ENCODE assay signal across 21 cellular contexts in the genomic region with DNA sequence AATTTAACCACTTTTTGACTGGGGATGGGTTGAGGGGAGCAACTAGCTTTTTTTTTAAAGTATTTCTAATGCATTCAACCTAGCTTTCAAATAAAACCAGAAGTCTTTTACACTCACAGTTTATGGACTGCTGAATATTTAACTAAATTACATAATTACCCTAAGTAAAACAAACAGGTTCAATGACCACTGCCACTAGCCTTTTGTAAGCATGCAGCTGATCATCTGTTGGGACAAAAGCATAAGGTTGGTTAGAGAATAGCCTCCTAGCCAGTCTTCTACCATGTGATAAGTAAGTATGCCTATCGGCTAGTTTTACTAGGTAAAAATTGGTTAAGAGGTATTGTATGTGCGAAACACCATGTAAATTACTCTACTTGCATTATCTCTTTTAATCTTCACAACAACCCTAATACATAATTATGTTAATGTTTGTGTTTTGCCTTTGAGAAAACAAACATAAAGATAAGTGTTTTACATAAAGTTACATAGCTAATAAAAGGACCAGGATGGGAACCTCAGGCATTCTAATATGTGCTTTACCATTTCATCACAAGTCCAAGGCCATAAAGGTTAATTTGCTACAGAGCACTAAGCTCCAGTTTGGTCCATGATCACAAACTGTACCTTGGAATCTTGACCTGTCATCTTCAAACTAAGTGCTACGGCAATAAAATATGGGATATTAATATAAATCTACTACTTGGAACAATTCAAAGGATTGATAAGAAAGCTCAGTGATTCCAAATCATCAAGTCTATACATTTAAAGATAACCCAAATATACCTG.
"Had no signal": no experiment of that assay in that cellular context is flagged by ENCODE, and none has a peak within 500 bp of the region (broad histone marks: within the 10 kb centered on the region; RNA-seq: fewer than 3 reads in every experiment).

No MANE protein-coding gene starts in this region.

- ATAC-seq: activated CD8-positive, alpha-beta T cell treated with anti-CD3 and anti-CD28 coated beads for 36 hours; SK-N-SH treated with all-trans-retinoic acid at 6 μM for 48 hours had no signal

- H3K4me3 ChIP-seq: SJSA1 had no signal

- H3K9me3 Mint-ChIP-seq: activated CD8-positive, alpha-beta T cell treated with anti-CD3 and anti-CD28 coated beads for 36 hours; activated naive CD4-positive, alpha-beta T cell treated with anti-CD3 and anti-CD28 coated beads, Interleukin-2, amount 10 ng/mL, durations not matched to agents 7 days and 5 days; activated naive CD8-positive, alpha-beta T cell treated with anti-CD3 and anti-CD28 coated beads for 36 hours; activated T-cell treated with anti-CD3 and anti-CD28 coated beads, Interleukin-2, amount 50 U/mL, for 72 hours; activated T-helper 2 cell treated with anti-CD3 and anti-CD28 coated beads, Interferon-gamma antibody, Interleukin-2, Interleukin-4, amounts not matched to agents 10 μg/mL and 5 μg/mL and 100 μg/mL, durations not matched to agents 14 hours and 24 hours and 36 hours; T-helper 1 cell treated with Interleukin-12 subunit alpha and Interleukin-12 subunit beta and Interleukin-4 antibody, amounts not matched to agents 30 μg/mL and 1 μg/mL, for 36 hours had no signal

- FAIRE-seq: RCC 7860 had no signal

- H3K27ac ChIP-seq: SJSA1 had no signal

- H3K36me3 Mint-ChIP-seq: activated naive CD4-positive, alpha-beta T cell treated with anti-CD3 and anti-CD28 coated beads, Interleukin-2, amount 10 ng/mL, durations not matched to agents 7 days and 5 days; activated naive CD8-positive, alpha-beta T cell treated with anti-CD3 and anti-CD28 coated beads for 36 hours had no signal

- H3K27me3 ChIP-seq: SJSA1 had no signal

- H3K27me3 Mint-ChIP-seq: activated CD8-positive, alpha-beta T cell treated with anti-CD3 and anti-CD28 coated beads for 36 hours; activated naive CD4-positive, alpha-beta T cell treated with anti-CD3 and anti-CD28 coated beads, Interleukin-2, amount 10 ng/mL, durations not matched to agents 7 days and 5 days; activated naive CD8-positive, alpha-beta T cell treated with anti-CD3 and anti-CD28 coated beads for 36 hours had no signal

- H3K27ac Mint-ChIP-seq: activated CD8-positive, alpha-beta T cell treated with anti-CD3 and anti-CD28 coated beads for 36 hours; activated naive CD4-positive, alpha-beta T cell treated with anti-CD3 and anti-CD28 coated beads, Interleukin-2, amount 10 ng/mL, durations not matched to agents 7 days and 5 days; activated T-cell treated with anti-CD3 and anti-CD28 coated beads, Interleukin-2, amount 50 U/mL, for 72 hours; activated T-helper 2 cell treated with anti-CD3 and anti-CD28 coated beads, Interferon-gamma antibody, Interleukin-2, Interleukin-4, amounts not matched to agents 10 μg/mL and 5 μg/mL and 100 μg/mL, durations not matched to agents 14 hours and 24 hours and 36 hours; T-helper 1 cell treated with Interleukin-12 subunit alpha and Interleukin-12 subunit beta and Interleukin-4 antibody, amounts not matched to agents 30 μg/mL and 1 μg/mL, for 36 hours had no signal

- H3K9me3 ChIP-seq: SJSA1 had no signal

- H3K4me3 Mint-ChIP-seq: activated CD8-positive, alpha-beta T cell treated with anti-CD3 and anti-CD28 coated beads for 36 hours; activated naive CD4-positive, alpha-beta T cell treated with anti-CD3 and anti-CD28 coated beads, Interleukin-2, amount 10 ng/mL, durations not matched to agents 7 days and 5 days; activated naive CD8-positive, alpha-beta T cell treated with anti-CD3 and anti-CD28 coated beads for 36 hours; activated T-cell treated with anti-CD3 and anti-CD28 coated beads, Interleukin-2, amount 50 U/mL, for 72 hours; T-helper 1 cell treated with Interleukin-12 subunit alpha and Interleukin-12 subunit beta and Interleukin-4 antibody, amounts not matched to agents 30 μg/mL and 1 μg/mL, for 36 hours had no signal

- DNase-seq: activated CD4-positive, alpha-beta T cell treated with anti-CD3 and anti-CD28 coated beads for 4 hours; activated CD8-positive, alpha-beta memory T cell treated with anti-CD3 and anti-CD28 coated beads, Interleukin-2, amount 50 U/mL, for 4 hours; activated CD8-positive, alpha-beta T cell treated with anti-CD3 and anti-CD28 coated beads for 36 hours; activated gamma-delta T cell treated with Interleukin-2 at 50 U/mL for 16 hours; activated naive CD4-positive, alpha-beta T cell treated with anti-CD3 and anti-CD28 coated beads, Interleukin-2, amount 10 ng/mL, durations not matched to agents 7 days and 5 days; activated naive CD8-positive, alpha-beta T cell treated with anti-CD3 and anti-CD28 coated beads for 36 hours; activated T-cell treated with anti-CD3 and anti-CD28 coated beads, Interleukin-2, amount 50 U/mL, for 72 hours; MM.1S; NCI-H1105 treated with DMSO at 0.1 percent for 48 hours; NCI-H1436 treated with DMSO at 0.1 percent for 48 hours; NCI-H1930; NCI-H2107; NCI-H2171 treated with DMSO at 0.1 percent for 48 hours; NCI-H226; NCI-H526; SHP77 had no signal
